Comparison of ENCODE assay signal across 9 cellular contexts in genomic region chr13:27130223-27131015, GRCh38. TPM values are rescaled to one million over a fixed set of nuclear protein-coding genes. Genes with fewer than 3 reads are reported as not detected.
DNase-seq lines count a peak whose midpoint lies in the region; ATAC-seq, FAIRE-seq and TF ChIP-seq lines count a peak whose summit lies in the region.
"Had no signal": no experiment of that assay in that cellular context is flagged by ENCODE, and none has a peak within 500 bp of the region (broad histone marks: within the 10 kb centered on the region; RNA-seq: fewer than 3 reads in every experiment).

No MANE protein-coding gene starts in this region.

- intact Hi-C loops in heart right ventricle (cut with DNase I) = loop anchor here in 1 of 10 donors (5.0 kb wide), 1 partner anchor 42 kb away; the partner anchor contains the start of gene USP12

- peak; percentile 24 to 32 for ATAC-seq in activated T-cell treated with anti-CD3 and anti-CD28 coated beads, Interleukin-2, amount 50 U/mL, for 72 hours (replicated peaks in 1 of 2)
- ATAC-seq in activated naive CD4-positive, alpha-beta T cell treated with anti-CD3 and anti-CD28 coated beads, Interleukin-2, amount 50 U/mL, for 72 hours = peak; percentile 30 to 44
- ATAC-seq in heart right ventricle (peak; percentile 44 to 77 (median 57)), HG03108 (IDR thresholded peaks at IDR 0.05; ENCODE audit: unreplicated experiment) (no peak)

- H3K36me3 Mint-ChIP-seq in activated T-cell treated with anti-CD3 and anti-CD28 coated beads, Interleukin-2, amount 50 U/mL, for 72 hours (ENCODE audit: insufficient read depth in 2 of 2) = peaks cover 4 to 11% of the 10 kb centered on the region in 2 donors
- peaks cover 14 to 43% of the 10 kb centered on the region in 2 donors for H3K36me3 Mint-ChIP-seq in activated naive CD4-positive, alpha-beta T cell treated with anti-CD3 and anti-CD28 coated beads, Interleukin-2, amount 50 U/mL, for 72 hours

- H3K27me3 Mint-ChIP-seq in activated T-cell treated with anti-CD3 and anti-CD28 coated beads, Interleukin-2, amount 50 U/mL, for 72 hours (ENCODE audit: low read depth) = no peaks in the 10 kb centered on the region

- 44 to 48% methylated on average over 7 of the region's 7 CpGs for WGBS in heart right ventricle, 2 donors
- 54% methylated on average over 7 of the region's 7 CpGs for WGBS in suprapubic skin

- TF ChIP-seq EP300 in suprapubic skin (IDR thresholded peaks at IDR 0.05) = no peak

- peaks cover 3% of the 10 kb centered on the region in 2 donors for H3K9me3 Mint-ChIP-seq in activated T-cell treated with anti-CD3 and anti-CD28 coated beads, Interleukin-2, amount 50 U/mL, for 72 hours
- H3K9me3 Mint-ChIP-seq in activated naive CD4-positive, alpha-beta T cell treated with anti-CD3 and anti-CD28 coated beads, Interleukin-2, amount 50 U/mL, for 72 hours = peaks cover 0 to 6% of the 10 kb centered on the region in 2 donors

- no peak for TF ChIP-seq POLR2A in suprapubic skin (IDR thresholded peaks at IDR 0.05)

- H3K4me3 Mint-ChIP-seq in activated T-cell treated with anti-CD3 and anti-CD28 coated beads, Interleukin-2, amount 50 U/mL, for 72 hours = peak overlapping the region; percentile 79 to 88

- H3K4me1 Mint-ChIP-seq in activated T-cell treated with anti-CD3 and anti-CD28 coated beads, Interleukin-2, amount 50 U/mL, for 72 hours (ENCODE audit: low read depth) = peaks cover 89% of the 10 kb centered on the region

- H3K4me1 ChIP-seq in heart right ventricle = peaks cover 0 to 60% (median 44%) of the 10 kb centered on the region in 9 donors
- H3K4me1 ChIP-seq in suprapubic skin = peaks cover 61% of the 10 kb centered on the region

- H3K9me3 ChIP-seq in heart right ventricle (peaks cover 0 to 18% (median 0%) of the 10 kb centered on the region in 11 donors), suprapubic skin (no peaks in the 10 kb centered on the region)

- TF ChIP-seq CTCF in heart right ventricle (IDR thresholded peaks at IDR 0.05) (no peak), suprapubic skin (IDR thresholded peaks at IDR 0.05) (no peak)

- H3K27ac Mint-ChIP-seq in activated T-cell treated with anti-CD3 and anti-CD28 coated beads, Interleukin-2, amount 50 U/mL, for 72 hours = peak overlapping the region; percentile 98
- H3K27ac Mint-ChIP-seq in activated naive CD4-positive, alpha-beta T cell treated with anti-CD3 and anti-CD28 coated beads, Interleukin-2, amount 50 U/mL, for 72 hours = peak overlapping the region; percentile 95 to 98

- peak in 1 of 2 donors; percentile 15 for DNase-seq in activated T-cell treated with anti-CD3 and anti-CD28 coated beads, Interleukin-2, amount 50 U/mL, for 72 hours
- no peak for DNase-seq in activated T-cell treated with anti-CD3 and anti-CD28 coated beads, Interleukin-2, amount 50 U/mL, for 48 hours
- DNase-seq in activated naive CD4-positive, alpha-beta T cell treated with anti-CD3 and anti-CD28 coated beads, Interleukin-2, amount 50 U/mL, for 72 hours (ENCODE audit: low spot score in 2 of 2) = no peak
- DNase-seq in heart right ventricle (no peak), suprapubic skin (ENCODE audit: low spot score in 2 of 2) (no peak), NCI-H526 treated with DMSO at 0.1 percent for 48 hours (lab: John Stamatoyannopoulos, UW) (no peak), GM19239 (ENCODE audit: insufficient read length, low spot score) (no peak)

- H3K27ac ChIP-seq in heart right ventricle = peak overlapping the region in 3 of 10 donors; percentile 14 to 55 (median 34)
- H3K27ac ChIP-seq in suprapubic skin = peak overlapping the region; percentile 50
- H3K27ac ChIP-seq: BLaER1 had no signal

- FAIRE-seq in GM19239 (lab: Jason Lieb, UNC) = no peak

- H3K4me3 ChIP-seq in heart right ventricle = no peak overlapping the region
- no peak overlapping the region for H3K4me3 ChIP-seq in suprapubic skin
- H3K4me3 ChIP-seq: BLaER1 had no signal

- H3K27me3 ChIP-seq in heart right ventricle (no peaks in the 10 kb centered on the region), suprapubic skin (no peaks in the 10 kb centered on the region)
- H3K27me3 ChIP-seq: BLaER1 had no signal

- H3K36me3 ChIP-seq in heart right ventricle (no peaks in the 10 kb centered on the region), suprapubic skin (no peaks in the 10 kb centered on the region)

RNA-seq across cellular contexts. Expression of gene USP12, which starts 41.2 kb away (rescaled TPM):
- total RNA-seq in activated T-cell treated with anti-CD3 and anti-CD28 coated beads, Interleukin-2, amount 50 U/mL, for 72 hours = 10 to 100 TPM; 39.6 to 57.3 TPM
- total RNA-seq in activated naive CD4-positive, alpha-beta T cell treated with anti-CD3 and anti-CD28 coated beads, Interleukin-2, amount 50 U/mL, for 72 hours = 10 to 100 TPM; 34.8 to 35.6 TPM
- total RNA-seq in heart right ventricle (10 to 100 TPM; 15.4 to 22.9 (median 19.5) TPM), suprapubic skin (10 to 100 TPM; 26.4 to 50.7 (median 31.7) TPM)
- 10 to 100 TPM in 1 of 2 donors, 1 to 10 TPM in 1; 4.3 to 13.9 TPM for polyA plus RNA-seq in heart right ventricle
